8 cellular contexts compared by ENCODE assay signal in genomic region chr20:41047975-41048305, GRCh38. TPM values are rescaled to one million over a fixed set of nuclear protein-coding genes. Genes with fewer than 3 reads are reported as not detected.
DNase-seq lines count a peak whose midpoint lies in the region; ATAC-seq and TF ChIP-seq lines count a peak whose summit lies in the region.

No MANE protein-coding gene starts in this region.

- peak; percentile 48 for ATAC-seq in activated naive CD8-positive, alpha-beta T cell treated with anti-CD3 and anti-CD28 coated beads, Interleukin-2, amount 50 U/mL, for 24 hours
- ATAC-seq in left lung: peak; percentile 53

- no peaks in the 10 kb centered on the region for H3K9me3 Mint-ChIP-seq in activated naive CD8-positive, alpha-beta T cell treated with anti-CD3 and anti-CD28 coated beads, Interleukin-2, amount 50 U/mL, for 24 hours
- H3K9me3 Mint-ChIP-seq in progenitor cell of endocrine pancreas (ENCODE audit: low read depth): no peaks in the 10 kb centered on the region

- no peaks in the 10 kb centered on the region for H3K27me3 Mint-ChIP-seq in activated naive CD8-positive, alpha-beta T cell treated with anti-CD3 and anti-CD28 coated beads, Interleukin-2, amount 50 U/mL, for 24 hours
- no peaks in the 10 kb centered on the region for H3K27me3 Mint-ChIP-seq in progenitor cell of endocrine pancreas

- H3K9me3 ChIP-seq in left lung: no peaks in the 10 kb centered on the region

- POLR2A ChIA-PET in GM10248 (lab: Yijun Ruan, JAX): no interaction called here

- TF ChIP-seq CTCF in GM10248 (IDR thresholded peaks at IDR 0.05; ENCODE audit: control extremely low read depth, extremely low read depth, low read depth, missing control alignments): no peak
- no peak for TF ChIP-seq CTCF in left lung (IDR thresholded peaks at IDR 0.05)
- TF ChIP-seq CTCF in progenitor cell of endocrine pancreas (IDR thresholded peaks at IDR 0.05; ENCODE audit: unreplicated experiment): no peak

- H3K27ac ChIP-seq in left lung: peak overlapping the region; percentile 33 to 71

- peaks cover 66 to 84% of the 10 kb centered on the region in 2 donors for H3K4me1 ChIP-seq in left lung

- DNase-seq in GM10248 (ENCODE audit: extremely low spot score) (peak; percentile 35), HT1080 (ENCODE audit: low read depth) (peak; percentile 53), left lung (no peak), globus pallidus (ENCODE audit: low spot score) (no peak), NCI-H748 (lab: John Stamatoyannopoulos, UW; ENCODE audit: unreplicated experiment) (no peak), progenitor cell of endocrine pancreas (ENCODE audit: low spot score, unreplicated experiment) (no peak)
- DNase-seq in activated naive CD8-positive, alpha-beta T cell treated with anti-CD3 and anti-CD28 coated beads, Interleukin-2, amount 50 U/mL, for 24 hours: no peak
- no peak for DNase-seq in activated CD4-positive, alpha-beta T cell treated with anti-CD3 and anti-CD28 coated beads for 4 hours

- H3K4me3 Mint-ChIP-seq in activated naive CD8-positive, alpha-beta T cell treated with anti-CD3 and anti-CD28 coated beads, Interleukin-2, amount 50 U/mL, for 24 hours: peak overlapping the region; percentile 82
- H3K4me3 Mint-ChIP-seq in progenitor cell of endocrine pancreas (ENCODE audit: low read depth): no peak overlapping the region

- intact Hi-C loops in left lung (cut with DNase I): no loop called here

- H3K36me3 ChIP-seq in left lung: no peaks in the 10 kb centered on the region

- H3K27ac Mint-ChIP-seq in activated naive CD8-positive, alpha-beta T cell treated with anti-CD3 and anti-CD28 coated beads, Interleukin-2, amount 50 U/mL, for 24 hours: peak overlapping the region; percentile 80
- H3K27ac Mint-ChIP-seq in progenitor cell of endocrine pancreas: no peak overlapping the region

- H3K4me3 ChIP-seq in left lung: peak overlapping the region in 1 of 2 donors; percentile 13

- H3K27me3 ChIP-seq in left lung: no peaks in the 10 kb centered on the region

- H3K4me1 Mint-ChIP-seq in activated naive CD8-positive, alpha-beta T cell treated with anti-CD3 and anti-CD28 coated beads, Interleukin-2, amount 50 U/mL, for 24 hours: peaks cover 94% of the 10 kb centered on the region
- H3K4me1 Mint-ChIP-seq in progenitor cell of endocrine pancreas (ENCODE audit: low read depth): peaks cover 46% of the 10 kb centered on the region

- CTCF ChIA-PET in GM10248 (lab: Yijun Ruan, JAX): interaction anchor here (0.8 to 4.2 kb wide), 8 partner anchors 10 to 58 kb away, joined by 3 to 24 read pairs (median 4); no protein-coding TSS in a partner anchor

- H3K36me3 Mint-ChIP-seq in activated naive CD8-positive, alpha-beta T cell treated with anti-CD3 and anti-CD28 coated beads, Interleukin-2, amount 50 U/mL, for 24 hours (ENCODE audit: low read depth): peaks cover 23% of the 10 kb centered on the region
- peaks cover 4% of the 10 kb centered on the region for H3K36me3 Mint-ChIP-seq in progenitor cell of endocrine pancreas (ENCODE audit: insufficient read depth)

RNA-seq across cellular contexts. Expression of gene TOP1, which starts 19.3 kb away (rescaled TPM):
- total RNA-seq in HT1080 (2014; rRNA removed; shearing (Covaris generic)): 20.8 and 26.7 TPM in 2 replicates
- polyA plus RNA-seq in HT1080 (2015; cell fraction: cytosol; rRNA removed): 64.5 and 79.5 TPM in 2 replicates
- polyA plus RNA-seq in HT1080 (2015; cell fraction: nucleus; rRNA removed): 119 and 120 TPM in 2 replicates
- total RNA-seq in left lung: 10 to 100 TPM; 68.0 to 69.5 TPM
- 86.7 and 90.8 TPM in 2 replicates for total RNA-seq in progenitor cell of endocrine pancreas

Comparison
In these comparisons a context has a peak if more than half of its experiments do, and no peak if none do; other contexts are left out.
1. DNase-seq: peak in GM10248 (single experiment) and HT1080 (single experiment); none in activated naive CD8-positive, alpha-beta T cell treated with anti-CD3 and anti-CD28 coated beads, Interleukin-2, amount 50 U/mL, for 24 hours (single experiment), left lung (0 of 2), globus pallidus (single experiment), NCI-H748 (single experiment), progenitor cell of endocrine pancreas (single experiment) and activated CD4-positive, alpha-beta T cell treated with anti-CD3 and anti-CD28 coated beads for 4 hours (0 of 2).